ENCODE assay signal across 13 cellular contexts in genomic region chr10:99977916-99978315, GRCh38. TPM values are rescaled to one million over a fixed set of nuclear protein-coding genes. Genes with fewer than 3 reads are reported as not detected.
A peak's percentile ranks its signal among the peaks of the same experiment; 100 is the strongest.
DNase-seq lines count a peak whose midpoint lies in the region; ATAC-seq and TF ChIP-seq lines count a peak whose summit lies in the region.
"Had no signal": no experiment of that assay in that cellular context is flagged by ENCODE, and none has a peak within 500 bp of the region (broad histone marks: within the 10 kb centered on the region; RNA-seq: fewer than 3 reads in every experiment).

No MANE protein-coding gene starts in this region.

- H3K4me3 ChIP-seq in Karpas-422 (ENCODE audit: low read length) (no peak overlapping the region), adipocyte (ENCODE audit: low read length) (peak overlapping the region; percentile 76), tibial artery (no peak overlapping the region), mucosa of descending colon (no peak overlapping the region)
- H3K4me3 ChIP-seq: psoas muscle had no signal

- peaks cover 88% of the 10 kb centered on the region for H3K79me2 ChIP-seq in Karpas-422 (ENCODE audit: low read length)

- intact Hi-C loops in tibial artery (cut with DNase I; ENCODE audit: low total_unique reads): no loop called here
- intact Hi-C loops in mucosa of descending colon (cut with DNase I, micrococcal nuclease): loop anchor here in 1 of 2 donors (2.0 kb wide), 1 partner anchor 29 kb away; no protein-coding TSS in a partner anchor

- no peak for TF ChIP-seq POLR2A in erythroblast (IDR thresholded peaks at IDR 0.05; ENCODE audit: low read length)

- peak overlapping the region; percentile 46 for H3K4me2 ChIP-seq in Karpas-422 (ENCODE audit: low read depth, low read length, poor library complexity, severe bottlenecking)

- H3K27me3 ChIP-seq in Karpas-422 (ENCODE audit: low read length): no peaks in the 10 kb centered on the region
- H3K27me3 ChIP-seq in adipocyte (replicated peaks; ENCODE audit: control insufficient read depth, insufficient read depth, low read length): no peaks in the 10 kb centered on the region
- no peaks in the 10 kb centered on the region for H3K27me3 ChIP-seq in tibial artery

- H2AFZ ChIP-seq in Karpas-422 (ENCODE audit: low read length): no peak overlapping the region

- H4K20me1 ChIP-seq in Karpas-422 (ENCODE audit: insufficient read depth, low read depth, low read length): no peaks in the 10 kb centered on the region

- no peak for ATAC-seq in mucosa of descending colon
- ATAC-seq: activated T-cell treated with anti-CD3 and anti-CD28 coated beads, Interleukin-2, amount 50 U/mL, for 72 hours; CD8-positive, alpha-beta T cell had no signal

- TF ChIP-seq CTCF in tibial artery (IDR thresholded peaks at IDR 0.05) (no peak), mucosa of descending colon (IDR thresholded peaks at IDR 0.05) (no peak)

- H3K9ac ChIP-seq in Karpas-422 (ENCODE audit: low read length) (no peak overlapping the region), adipocyte (ENCODE audit: low read length) (peak overlapping the region; percentile 85)

- DNase-seq in Karpas-422 (peak; percentile 35), adipocyte (ENCODE audit: low read depth) (no peak), islet precursor cell (peak; percentile 81), tibial artery (no peak), NCI-H2029 treated with DMSO at 0.1 percent for 48 hours (lab: John Stamatoyannopoulos, UW) (no peak), mucosa of descending colon (no peak), erythroblast (lab: John Stamatoyannopoulos, UW) (no peak)
- DNase-seq: activated CD4-positive, alpha-beta T cell treated with anti-CD3 and anti-CD28 coated beads, Interleukin-2, amount 10 ng/mL, durations not matched to agents 7 days and 5 days; activated T-cell treated with anti-CD3 and anti-CD28 coated beads, Interleukin-2, amount 50 U/mL, for 72 hours; CD8-positive, alpha-beta T cell; HCEC 1CT; psoas muscle; stimulated activated CD4-positive, alpha-beta T cell treated with anti-CD3 and anti-CD28 coated beads, Interleukin-1b, Interleukin-23, amount 100 ng/mL, for 48 hours had no signal

- H3K27ac ChIP-seq in Karpas-422 (ENCODE audit: low read length) (peak overlapping the region; percentile 84), tibial artery (peak overlapping the region; percentile 56 to 74)

- H3K4me1 ChIP-seq in Karpas-422 (ENCODE audit: low read length) (peaks cover 88% of the 10 kb centered on the region), adipocyte (ENCODE audit: control insufficient read depth, insufficient read depth, low read length) (peaks cover 69% of the 10 kb centered on the region), tibial artery (peaks cover 0 to 34% (median 9%) of the 10 kb centered on the region in 4 donors), mucosa of descending colon (ENCODE audit: low read depth) (peaks cover 20% of the 10 kb centered on the region)

- H3K9me3 ChIP-seq in Karpas-422 (ENCODE audit: low read length) (no peaks in the 10 kb centered on the region), adipocyte (ENCODE audit: control insufficient read depth, low read length) (no peaks in the 10 kb centered on the region), tibial artery (no peaks in the 10 kb centered on the region), mucosa of descending colon (no peaks in the 10 kb centered on the region)
- H3K9me3 ChIP-seq: psoas muscle had no signal

- H3K36me3 ChIP-seq in Karpas-422 (ENCODE audit: insufficient read depth, low read length) (no peaks in the 10 kb centered on the region), adipocyte (ENCODE audit: control insufficient read depth, insufficient read depth, low read length, severe bottlenecking) (peaks cover 7% of the 10 kb centered on the region), tibial artery (no peaks in the 10 kb centered on the region), mucosa of descending colon (ENCODE audit: low read depth) (no peaks in the 10 kb centered on the region)

- no peaks in the 10 kb centered on the region for H3K9me2 ChIP-seq in Karpas-422 (replicated peaks; ENCODE audit: insufficient read depth, low read length)

RNA-seq across cellular contexts. Expression of gene DNMBP, which starts 31.8 kb away (rescaled TPM):
- 13.8 and 16.2 TPM in 2 replicates for total RNA-seq in Karpas-422 (2014; rRNA removed; shearing (Covaris generic); ENCODE audit: low replicate concordance)
- total RNA-seq in mucosa of descending colon: 10 to 100 TPM; 37.1 to 60.0 (median 48.3) TPM

Comparison
In these comparisons a context has a peak if more than half of its experiments do, and no peak if none do; other contexts are left out.
1. DNase-seq: peak in Karpas-422 (single experiment) and islet precursor cell (single experiment); none in adipocyte (single experiment), tibial artery (0 of 2), NCI-H2029 treated with DMSO at 0.1 percent for 48 hours (single experiment), mucosa of descending colon (0 of 3) and erythroblast (0 of 2).